ENCODE assay signal across 8 cellular contexts in genomic region chr13:39037880-39038568, GRCh38. TPM values are rescaled to one million over a fixed set of nuclear protein-coding genes. Genes with fewer than 3 reads are reported as not detected.
DNase-seq lines count a peak whose midpoint lies in the region; ATAC-seq and TF ChIP-seq lines count a peak whose summit lies in the region.

NHLRC3 (plus strand) TSS chr13:39038456; CDS start chr13:39038640, 184 bp downstream.
PROSER1 (minus strand) TSS chr13:39038089; CDS start chr13:39037242, 847 bp downstream.

- DNase-seq in AG08395 (ENCODE audit: low spot score) (peak; percentile 76), NCI-H510A (lab: John Stamatoyannopoulos, UW) (peak; percentile 30), choroid plexus epithelial cell (ENCODE audit: low read depth) (peak; percentile 96), kidney epithelial cell (ENCODE audit: low read depth) (peak; percentile 76)
- peak; percentile 63 to 69 for DNase-seq in activated CD4-positive, alpha-beta T cell treated with anti-CD3 and anti-CD28 coated beads for 24 hours (ENCODE audit: low read depth in 2 of 2)
- DNase-seq in stimulated activated CD4-positive, alpha-beta T cell treated with anti-CD3 and anti-CD28 coated beads, Interleukin-15, amount 100 ng/mL, for 48 hours (ENCODE audit: low read depth in 2 of 2) = peak; percentile 65 to 66

- peak; percentile 75 for TF ChIP-seq POLR2A in GM18951 (IDR thresholded peaks at IDR 0.05; ENCODE audit: extremely low read depth, insufficient read depth, insufficient read length)

- no peaks in the 10 kb centered on the region for H3K27me3 ChIP-seq in kidney epithelial cell (ENCODE audit: control insufficient read depth, insufficient read depth, low read length)

- H3K4me3 ChIP-seq in choroid plexus epithelial cell (ENCODE audit: low read depth, low read length) (peak within 1 kb of the TSS; percentile 91), kidney epithelial cell (ENCODE audit: low read depth, low read length) (peak within 1 kb of the TSS; percentile 73)

- peak; percentile 61 for ATAC-seq in HG03280 (IDR thresholded peaks at IDR 0.05; ENCODE audit: unreplicated experiment)

- H3K36me3 ChIP-seq in kidney epithelial cell (ENCODE audit: control insufficient read depth, insufficient read depth, low read length) = no peaks in the 10 kb centered on the region

- TF ChIP-seq CTCF in choroid plexus epithelial cell (conservative IDR thresholded peaks at IDR 0.05; ENCODE audit: low read depth, low read length) = no peak
- TF ChIP-seq CTCF in kidney epithelial cell (IDR thresholded peaks at IDR 0.05; ENCODE audit: insufficient read depth, low read length, poor library complexity, severe bottlenecking) = no peak

- in situ Hi-C loops in GM18951 (cut with MboI; ENCODE audit: low sequenced_read_pairs, unreplicated experiment) = loop anchor here (25.0 kb wide), 1 partner anchor 1699 kb away; no protein-coding TSS in a partner anchor

RNA-seq across cellular contexts. Expression of gene NHLRC3, which starts in this region (rescaled TPM):
- total RNA-seq in kidney epithelial cell = 15.7 and 17.8 TPM in 2 replicates

RNA-seq across cellular contexts. Expression of gene PROSER1, which starts in this region (rescaled TPM):
- total RNA-seq in kidney epithelial cell = 33.0 and 35.9 TPM in 2 replicates

Comparison
In these comparisons a context has a peak if more than half of its experiments do, and no peak if none do; other contexts are left out.
1. Peak in every context shown above with its lines: DNase-seq, ATAC-seq and H3K4me3 ChIP-seq.
2. DNase-seq: peak in every context shown above with its lines; median percentile 96 in choroid plexus epithelial cell; 76 in AG08395; 76 in kidney epithelial cell; 66 in activated CD4-positive, alpha-beta T cell treated with anti-CD3 and anti-CD28 coated beads for 24 hours; 66 in stimulated activated CD4-positive, alpha-beta T cell treated with anti-CD3 and anti-CD28 coated beads, Interleukin-15, amount 100 ng/mL, for 48 hours; 30 in NCI-H510A.